ENCODE assay signal across 13 cellular contexts in the genomic region with DNA sequence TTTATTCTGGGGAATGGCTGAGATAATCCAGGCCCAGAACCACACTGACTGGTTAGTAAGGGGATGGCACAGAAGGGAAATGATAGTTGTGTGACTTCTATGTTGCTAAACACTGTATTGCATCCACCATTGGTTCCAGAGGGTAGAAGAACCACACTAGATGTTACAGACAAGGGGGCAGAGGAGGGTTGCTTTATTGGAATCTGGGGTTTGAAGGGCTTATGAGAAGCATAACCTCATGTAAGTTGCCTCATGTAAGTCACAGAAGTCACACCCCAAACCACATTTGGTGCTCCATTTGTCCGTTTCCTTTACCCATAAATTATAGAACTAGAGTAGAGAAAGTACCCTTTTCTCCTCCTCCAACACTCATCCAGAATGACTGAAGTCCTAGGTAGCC. TPM values are rescaled to one million over a fixed set of nuclear protein-coding genes. Genes with fewer than 3 reads are reported as not detected.
DNase-seq lines count a peak whose midpoint lies in the region; ATAC-seq, FAIRE-seq and TF ChIP-seq lines count a peak whose summit lies in the region.
"Had no signal": no experiment of that assay in that cellular context is flagged by ENCODE, and none has a peak within 500 bp of the region (broad histone marks: within the 10 kb centered on the region; RNA-seq: fewer than 3 reads in every experiment).

No MANE protein-coding gene starts in this region.

- FAIRE-seq in GM12892 (lab: Jason Lieb, UNC) = no peak

- ATAC-seq in HG03439 (IDR thresholded peaks at IDR 0.05; ENCODE audit: unreplicated experiment) = no peak
- ATAC-seq in GM18519 (IDR thresholded peaks at IDR 0.05; ENCODE audit: low FRiP score, unreplicated experiment) = no peak
- ATAC-seq: right cardiac atrium had no signal

- 0 out of 2 replicates have a peak, but pooled peaks have one; percentile 20 for TF ChIP-seq POLR2A in GM12892 (IDR thresholded peaks at IDR 0.05; ENCODE audit: low read depth, low read length)

- peaks cover 26% of the 10 kb centered on the region for H3K4me1 Mint-ChIP-seq in endothelial cell (ENCODE audit: unreplicated experiment)

- H3K4me3 Mint-ChIP-seq in endothelial cell (ENCODE audit: unreplicated experiment) = no peak overlapping the region

- DNase-seq in AML-193 (lab: John Stamatoyannopoulos, UW) (peak; percentile 44 to 56), GM12892 (ENCODE audit: insufficient read length) (no peak), SIG-M5 treated with dmso at 0.1 percent for 504 hours (lab: John Stamatoyannopoulos, UW; ENCODE audit: unreplicated experiment) (peak; percentile 90), endothelial cell (ENCODE audit: low spot score) (no peak), NCI-H1436 (lab: John Stamatoyannopoulos, UW) (no peak), cerebellar cortex (ENCODE audit: low spot score) (no peak)
- DNase-seq: central memory CD4-positive, alpha-beta T cell; NCI-H187; OCI-M1; right cardiac atrium; tibial artery had no signal

- no peaks in the 10 kb centered on the region for H3K27me3 Mint-ChIP-seq in endothelial cell (ENCODE audit: unreplicated experiment)

- H3K9me3 Mint-ChIP-seq in endothelial cell (ENCODE audit: unreplicated experiment) = no peaks in the 10 kb centered on the region

- peak overlapping the region; percentile 37 for H3K27ac Mint-ChIP-seq in endothelial cell (ENCODE audit: unreplicated experiment)

- H3K36me3 Mint-ChIP-seq in endothelial cell (ENCODE audit: low read depth, unreplicated experiment) = peaks cover 12% of the 10 kb centered on the region

- no peak for TF ChIP-seq CTCF in endothelial cell (IDR thresholded peaks at IDR 0.05; ENCODE audit: unreplicated experiment)

RNA-seq across cellular contexts. Expression of a gene that starts 5.5 kb away (rescaled TPM):
- polyA plus RNA-seq in GM12892 (2012; ENCODE audit: missing spikeins) = 503 TPM
- total RNA-seq in endothelial cell (ENCODE audit: unreplicated experiment) = 160 TPM

Comparison
In these comparisons a context has a peak if more than half of its experiments do, and no peak if none do; other contexts are left out.
1. DNase-seq: peak in AML-193 (2 of 2) and SIG-M5 treated with dmso at 0.1 percent for 504 hours (single experiment); none in GM12892 (single experiment), endothelial cell (single experiment), NCI-H1436 (single experiment) and cerebellar cortex (single experiment).